ENCODE assay signal across 11 cellular contexts in the genomic region with DNA sequence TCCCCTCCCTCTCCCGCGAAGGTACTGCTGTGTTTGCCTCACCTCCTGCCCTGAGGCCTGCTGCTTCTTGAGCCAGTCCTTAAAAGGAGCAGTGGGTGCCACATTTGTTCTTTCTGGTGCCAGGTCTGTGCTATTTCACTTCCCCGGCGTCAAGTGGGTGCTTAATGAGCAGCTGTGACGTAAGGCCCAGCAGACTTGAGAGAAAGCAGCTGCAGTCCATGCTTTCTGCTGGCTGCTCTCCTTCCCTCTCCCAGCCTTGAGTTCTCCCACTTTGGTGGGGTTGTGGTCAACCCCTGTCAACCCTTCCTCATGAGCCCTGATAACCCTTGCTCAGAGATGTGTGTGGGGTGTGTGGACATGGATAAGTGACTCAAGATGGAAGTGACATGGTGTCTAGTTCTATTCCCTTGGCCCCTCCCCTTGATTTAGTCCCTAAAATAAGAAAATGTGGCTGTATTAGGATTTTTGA. TPM values are rescaled to one million over a fixed set of nuclear protein-coding genes. Genes with fewer than 3 reads are reported as not detected.
A peak's percentile ranks its signal among the peaks of the same experiment; 100 is the strongest.
DNase-seq lines count a peak whose midpoint lies in the region; ATAC-seq and TF ChIP-seq lines count a peak whose summit lies in the region.
"Had no signal": no experiment of that assay in that cellular context is flagged by ENCODE, and none has a peak within 500 bp of the region (broad histone marks: within the 10 kb centered on the region; RNA-seq: fewer than 3 reads in every experiment).

No MANE protein-coding gene starts in this region.

- H3K9me3 ChIP-seq in Loucy (ENCODE audit: insufficient read depth, low read depth, low read length) (no peaks in the 10 kb centered on the region), gastroesophageal sphincter (no peaks in the 10 kb centered on the region), sigmoid colon (no peaks in the 10 kb centered on the region)
- H3K9me3 ChIP-seq: gastrocnemius medialis had no signal

- no peak overlapping the region for H2AFZ ChIP-seq in Loucy (ENCODE audit: low read length)

- no peak for TF ChIP-seq CTCF in Loucy (conservative IDR thresholded peaks at IDR 0.05; ENCODE audit: low read length)
- no peak for TF ChIP-seq CTCF in gastroesophageal sphincter (IDR thresholded peaks at IDR 0.05)
- TF ChIP-seq CTCF in sigmoid colon (IDR thresholded peaks at IDR 0.05): no peak
- TF ChIP-seq CTCF in GM20000 (IDR thresholded peaks at IDR 0.05; ENCODE audit: extremely low read depth, missing control alignments): no peak

- H3K4me3 ChIP-seq in Loucy (ENCODE audit: low read length, poor library complexity, severe bottlenecking) (no peak overlapping the region), gastroesophageal sphincter (no peak overlapping the region), sigmoid colon (no peak overlapping the region)
- H3K4me3 ChIP-seq: gastrocnemius medialis had no signal

- H3K27me3 ChIP-seq in Loucy (ENCODE audit: insufficient read depth, low read length, poor library complexity, severe bottlenecking) (no peaks in the 10 kb centered on the region), gastroesophageal sphincter (no peaks in the 10 kb centered on the region), sigmoid colon (no peaks in the 10 kb centered on the region)
- H3K27me3 ChIP-seq: gastrocnemius medialis had no signal

- H3K9ac ChIP-seq in Loucy (ENCODE audit: low read depth, low read length, poor library complexity, severe bottlenecking): peak overlapping the region; percentile 82

- peak; percentile 86 for ATAC-seq in gastroesophageal sphincter
- ATAC-seq in GM19324 (IDR thresholded peaks at IDR 0.05; ENCODE audit: low FRiP score, unreplicated experiment): no peak
- ATAC-seq: activated naive CD4-positive, alpha-beta T cell treated with anti-CD3 and anti-CD28 coated beads, Interleukin-2, amount 50 U/mL, for 72 hours had no signal

- peaks cover 4% of the 10 kb centered on the region for H4K20me1 ChIP-seq in Loucy (ENCODE audit: insufficient read depth, low read length, poor library complexity, severe bottlenecking)

- H3K36me3 ChIP-seq in Loucy (ENCODE audit: insufficient read depth, low read length) (peaks cover 3% of the 10 kb centered on the region; the same call in 1 of the 2 replicates), gastroesophageal sphincter (peaks cover 0 to 8% of the 10 kb centered on the region in 2 donors), sigmoid colon (peaks cover 4 to 9% (median 7%) of the 10 kb centered on the region in 4 donors)

- H3K4me2 ChIP-seq in Loucy (ENCODE audit: low read depth, low read length, poor library complexity, severe bottlenecking): peak overlapping the region; percentile 84

- H3K27ac ChIP-seq in gastroesophageal sphincter: peak overlapping the region; percentile 79 to 98 (median 98)
- peak overlapping the region; percentile 97 to 99 (median 99) for H3K27ac ChIP-seq in sigmoid colon
- H3K27ac ChIP-seq: gastrocnemius medialis had no signal

- H3K9me2 ChIP-seq in Loucy (replicated peaks; ENCODE audit: low read depth, low read length): no peaks in the 10 kb centered on the region

- H3K79me2 ChIP-seq in Loucy (ENCODE audit: insufficient read depth, low read length): peaks cover 77% of the 10 kb centered on the region

- peak; percentile 59 to 81 for DNase-seq in SHP77 (lab: John Stamatoyannopoulos, UW)
- peak; percentile 97 for DNase-seq in sigmoid colon
- no peak for DNase-seq in hippocampal formation (lab: John Stamatoyannopoulos, UW)
- DNase-seq in KG1 (lab: John Stamatoyannopoulos, UW): no peak
- no peak for DNase-seq in GM20000 (ENCODE audit: low spot score)
- DNase-seq: gastrocnemius medialis had no signal

- H3F3A ChIP-seq in Loucy (ENCODE audit: low read depth): 0 out of 2 replicates have a peak, but pooled peaks cover 8% of the 10 kb centered on the region

- peak; percentile 38 to 43 for TF ChIP-seq POLR2A in gastroesophageal sphincter (IDR thresholded peaks at IDR 0.05)
- peak in 1 of 2 donors; percentile 1 for TF ChIP-seq POLR2A in sigmoid colon (IDR thresholded peaks at IDR 0.05)

- TF ChIP-seq EP300 in gastroesophageal sphincter (IDR thresholded peaks at IDR 0.05) (peak; percentile 87), sigmoid colon (IDR thresholded peaks at IDR 0.05) (peak; percentile 96 to 100 (median 98))

- WGBS in gastroesophageal sphincter (ENCODE audit: low coverage in 1 of 2), 2 donors: 8% methylated on average over 2 to 5 of the region's 5 CpGs
- 63 to 78% methylated on average over 5 of the region's 5 CpGs for WGBS in sigmoid colon, 2 donors

- H3K4me1 ChIP-seq in Loucy (ENCODE audit: insufficient read depth, low read length, poor library complexity, severe bottlenecking) (peaks cover 96% of the 10 kb centered on the region), gastroesophageal sphincter (peaks cover 17 to 100% (median 56%) of the 10 kb centered on the region in 3 donors), sigmoid colon (peaks cover 0 to 100% (median 100%) of the 10 kb centered on the region in 4 donors)

- intact Hi-C loops in sigmoid colon (cut with DNase I): loop anchor here (5.0 to 10.0 kb wide), 2 partner anchors 228 to 856 kb away; no protein-coding TSS in a partner anchor

RNA-seq across cellular contexts. Expression of a gene that starts 6.9 kb away (rescaled TPM):
- total RNA-seq in gastroesophageal sphincter (10 to 100 TPM; 27.3 to 66.6 (median 37.5) TPM), sigmoid colon (10 to 100 TPM; 41.0 to 63.1 (median 51.8) TPM)
- polyA plus RNA-seq in sigmoid colon: 10 to 100 TPM in 1 of 3 donors, 1 to 10 TPM in 2; 6.6 to 13.4 (median 9.0) TPM

RNA-seq across cellular contexts. Expression of a gene that starts 10.3 kb away (rescaled TPM):
- total RNA-seq in gastroesophageal sphincter (100 to 1,000 TPM in 1 of 4 donors, 10 to 100 TPM in 3; 28.0 to 105 (median 66.7) TPM), sigmoid colon (10 to 100 TPM; 43.9 to 97.2 (median 65.3) TPM)
- polyA plus RNA-seq in sigmoid colon: 10 to 100 TPM in 1 of 3 donors, 1 to 10 TPM in 2; 5.1 to 33.4 (median 7.8) TPM

RNA-seq across cellular contexts. Expression of a gene that starts 20.4 kb away (rescaled TPM):
- total RNA-seq in gastroesophageal sphincter (not detected), sigmoid colon (1 to 10 TPM in 1 of 4 donors, not detected in 3; 8.2 TPM)
- over 10,000 TPM; 12,817 to 35,077 (median 19,474) TPM for polyA plus RNA-seq in sigmoid colon
- total RNA-seq: activated naive CD4-positive, alpha-beta T cell treated with anti-CD3 and anti-CD28 coated beads, Interleukin-2, amount 50 U/mL, for 72 hours had no signal
- polyA plus RNA-seq: IgD-negative memory B cell had no signal

RNA-seq across cellular contexts. Expression of a gene that starts 22.7 kb away (rescaled TPM):
- total RNA-seq in gastroesophageal sphincter (10 to 100 TPM in 2 of 4 donors, 1 to 10 TPM in 2; 1.5 to 13.5 (median 8.8) TPM), sigmoid colon (10 to 100 TPM in 2 of 4 donors, 1 to 10 TPM in 2; 5.4 to 12.5 (median 9.4) TPM)
- polyA plus RNA-seq in sigmoid colon: 10 to 100 TPM in 1 of 3 donors, 1 to 10 TPM in 2; 2.4 to 27.5 (median 2.8) TPM

RNA-seq across cellular contexts. Expression of a gene that starts 27.6 kb away (rescaled TPM):
- total RNA-seq in gastroesophageal sphincter (under 1 TPM; 0.07 to 0.19 (median 0.15) TPM), sigmoid colon (1 to 10 TPM in 1 of 4 donors, under 1 TPM in 3; 0.16 to 1.1 (median 0.38) TPM)
- 1 to 10 TPM; 1.8 to 3.0 (median 2.8) TPM for polyA plus RNA-seq in sigmoid colon

Comparison
In these comparisons a context has a peak if more than half of its experiments do, and no peak if none do; other contexts are left out.
1. DNase-seq: peak in SHP77 (2 of 2) and sigmoid colon (single experiment); none in hippocampal formation (0 of 2), KG1 (single experiment) and GM20000 (single experiment).